1 cellular context compared by ENCODE assay signal in the genomic region with DNA sequence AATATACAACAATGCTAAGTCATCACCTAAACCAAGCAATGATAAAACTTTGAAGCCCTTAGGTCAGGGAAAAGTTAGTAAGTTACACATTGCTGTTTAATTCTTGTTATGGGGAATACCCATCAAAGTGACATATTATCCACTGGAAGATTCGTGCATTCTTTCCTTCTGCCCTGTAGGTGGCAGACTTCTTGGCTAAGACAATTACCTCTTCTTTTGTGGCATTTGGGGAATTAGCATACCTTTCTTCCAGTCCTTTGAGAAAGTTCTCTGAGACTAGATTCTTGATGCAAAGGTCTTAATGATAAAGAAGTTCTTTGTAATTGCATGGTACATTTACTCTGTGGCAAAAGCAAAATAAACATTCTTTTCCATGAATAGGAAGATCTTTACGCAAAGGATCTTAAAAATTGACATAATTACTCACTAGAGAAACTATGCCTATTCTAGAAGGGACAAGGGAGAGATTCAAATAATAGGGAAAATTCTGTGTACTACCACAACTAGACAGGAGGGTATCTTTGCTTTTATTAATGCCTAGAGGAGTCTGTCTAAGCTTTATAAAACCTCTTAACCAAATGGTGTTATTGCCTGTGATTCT.
TF ChIP-seq lines count a peak whose summit lies in the region.

No MANE protein-coding gene starts in this region.

TF ChIP-seq in GM23338, 12 proteins besides CTCF, POLR2A, EP300 and RAD21 (continued from another document):
- no peak for TF ChIP-seq ZNF462 (CRISPR knock-in tag; IDR thresholded peaks at IDR 0.05)
- no peak for TF ChIP-seq CREB1 (CRISPR knock-in tag; IDR thresholded peaks at IDR 0.05; ENCODE audit: low read depth)
